Comparison of ENCODE assay signal across 8 cellular contexts in the genomic region with DNA sequence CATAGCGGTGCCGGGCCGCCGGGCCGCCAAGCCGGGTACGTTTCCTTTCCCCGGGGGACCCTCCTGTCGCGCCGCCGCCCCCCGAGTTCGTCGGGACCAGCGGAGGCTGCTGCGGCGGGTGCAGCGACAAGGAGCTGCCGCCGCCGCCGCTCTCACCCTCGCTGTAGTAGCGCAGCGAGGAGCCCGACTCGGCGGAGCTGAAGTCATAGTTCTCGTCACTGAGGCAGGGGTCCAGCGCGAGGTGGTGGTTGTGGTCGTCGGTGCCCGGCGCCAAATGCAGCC. TPM values are rescaled to one million over a fixed set of nuclear protein-coding genes. Genes with fewer than 3 reads are reported as not detected.
DNase-seq lines count a peak whose midpoint lies in the region; ATAC-seq and TF ChIP-seq lines count a peak whose summit lies in the region.

No MANE protein-coding gene starts in this region.

- TF ChIP-seq CTCF in WI38 (IDR thresholded peaks at IDR 0.05; ENCODE audit: low read depth, low read length) (no peak), gastroesophageal sphincter (IDR thresholded peaks at IDR 0.05) (no peak), progenitor cell of endocrine pancreas (IDR thresholded peaks at IDR 0.05; ENCODE audit: unreplicated experiment) (no peak)

- peaks cover 41% of the 10 kb centered on the region for H3K4me1 Mint-ChIP-seq in activated naive CD4-positive, alpha-beta T cell treated with anti-CD3 and anti-CD28 coated beads for 36 hours (ENCODE audit: low read depth)
- peaks cover 14% of the 10 kb centered on the region for H3K4me1 Mint-ChIP-seq in progenitor cell of endocrine pancreas (ENCODE audit: low read depth)

- ATAC-seq in HG03066 (IDR thresholded peaks at IDR 0.05; ENCODE audit: low read depth, unreplicated experiment): peak; percentile 23
- peak; percentile 42 for ATAC-seq in gastroesophageal sphincter

- intact Hi-C loops in activated naive CD4-positive, alpha-beta T cell treated with anti-CD3 and anti-CD28 coated beads for 36 hours (cut with micrococcal nuclease): loop anchor here (2.0 to 10.0 kb wide), 8 partner anchors 26 to 1355 kb away; a partner anchor contains a TSS

- H3K4me3 ChIP-seq in WI38 (ENCODE audit: low read depth, low read length) (peak overlapping the region; percentile 81), gastroesophageal sphincter (peak overlapping the region; percentile 83 to 85)

- TF ChIP-seq POLR2A in gastroesophageal sphincter (IDR thresholded peaks at IDR 0.05): no peak

- peak overlapping the region; percentile 100 for H3K4me3 Mint-ChIP-seq in activated naive CD4-positive, alpha-beta T cell treated with anti-CD3 and anti-CD28 coated beads for 36 hours
- peak overlapping the region; percentile 93 for H3K4me3 Mint-ChIP-seq in progenitor cell of endocrine pancreas (ENCODE audit: low read depth)

- H3K36me3 Mint-ChIP-seq in activated naive CD4-positive, alpha-beta T cell treated with anti-CD3 and anti-CD28 coated beads for 36 hours (ENCODE audit: low read depth): peaks cover 13% of the 10 kb centered on the region
- H3K36me3 Mint-ChIP-seq in progenitor cell of endocrine pancreas (ENCODE audit: insufficient read depth): no peaks in the 10 kb centered on the region

- no peaks in the 10 kb centered on the region for H3K36me3 ChIP-seq in gastroesophageal sphincter

- no peaks in the 10 kb centered on the region for H3K9me3 Mint-ChIP-seq in activated naive CD4-positive, alpha-beta T cell treated with anti-CD3 and anti-CD28 coated beads for 36 hours
- H3K9me3 Mint-ChIP-seq in progenitor cell of endocrine pancreas (ENCODE audit: low read depth): no peaks in the 10 kb centered on the region

- H3K27me3 Mint-ChIP-seq in activated naive CD4-positive, alpha-beta T cell treated with anti-CD3 and anti-CD28 coated beads for 36 hours (ENCODE audit: low read depth): no peaks in the 10 kb centered on the region
- no peaks in the 10 kb centered on the region for H3K27me3 Mint-ChIP-seq in progenitor cell of endocrine pancreas

- no peaks in the 10 kb centered on the region for H3K9me3 ChIP-seq in gastroesophageal sphincter

- H3K4me1 ChIP-seq in gastroesophageal sphincter: peaks cover 0 to 28% (median 5%) of the 10 kb centered on the region in 3 donors

- TF ChIP-seq EP300 in gastroesophageal sphincter (IDR thresholded peaks at IDR 0.05): no peak

- H3K27me3 ChIP-seq in gastroesophageal sphincter: no peaks in the 10 kb centered on the region

- CTCF ChIA-PET in activated naive CD4-positive, alpha-beta T cell treated with anti-CD3 and anti-CD28 coated beads for 36 hours (lab: Charles Lee): interaction anchor here (0.7 to 1.7 kb wide), 9 partner anchors 9 to 143 kb away, joined by 3 to 8 read pairs (median 4); no protein-coding TSS in a partner anchor

- peak overlapping the region; percentile 83 to 94 (median 90) for H3K27ac ChIP-seq in gastroesophageal sphincter

- no peak for DNase-seq in activated naive CD4-positive, alpha-beta T cell treated with anti-CD3 and anti-CD28 coated beads for 36 hours
- no peak for DNase-seq in activated naive CD4-positive, alpha-beta T cell treated with Interleukin-2 at 50 U/mL for 16 hours
- DNase-seq in progenitor cell of endocrine pancreas (ENCODE audit: low spot score, unreplicated experiment) (no peak), midbrain (lab: John Stamatoyannopoulos, UW) (no peak), dermis blood vessel endothelial cell (no peak)

- no CpG with 5 or more reads among the region's 36 CpGs for WGBS in gastroesophageal sphincter (ENCODE audit: low coverage in 1 of 2), 2 donors

- peak overlapping the region; percentile 87 for H3K27ac Mint-ChIP-seq in activated naive CD4-positive, alpha-beta T cell treated with anti-CD3 and anti-CD28 coated beads for 36 hours
- H3K27ac Mint-ChIP-seq in progenitor cell of endocrine pancreas: peak overlapping the region; percentile 35

RNA-seq across cellular contexts. Expression of a gene that starts 0.6 kb away (rescaled TPM):
- 10 to 100 TPM; 20.1 to 20.4 TPM for total RNA-seq in activated naive CD4-positive, alpha-beta T cell treated with anti-CD3 and anti-CD28 coated beads for 36 hours
- total RNA-seq in gastroesophageal sphincter (10 to 100 TPM; 15.4 to 36.4 (median 20.7) TPM), progenitor cell of endocrine pancreas (23.0 and 23.6 TPM in 2 replicates), dermis blood vessel endothelial cell (10.7 and 13.4 TPM in 2 replicates)
